1 cellular context compared by ENCODE assay signal in the genomic region with DNA sequence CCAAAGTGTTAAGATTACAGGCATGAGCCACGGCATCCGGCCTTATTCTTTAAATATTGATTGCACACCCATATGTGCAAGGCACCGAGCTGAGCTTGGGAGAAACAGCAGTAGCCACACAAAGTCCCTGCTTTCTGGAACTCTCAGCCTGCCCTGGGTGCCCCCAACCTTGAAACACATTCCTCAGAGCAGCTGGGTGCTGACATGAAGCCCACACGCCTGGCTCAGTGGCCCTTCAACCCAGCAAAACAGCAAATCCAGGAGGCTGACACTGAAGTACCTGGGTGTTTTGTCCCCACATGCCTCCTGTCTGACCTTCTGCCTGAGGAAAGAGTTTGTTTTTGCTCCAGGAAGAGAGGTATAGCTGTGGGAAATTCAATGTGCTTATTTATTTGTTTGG.
A peak's percentile ranks its signal among the peaks of the same experiment; 100 is the strongest.
TF ChIP-seq lines count a peak whose summit lies in the region.

No MANE protein-coding gene starts in this region.

TF ChIP-seq in HepG2, 621 proteins besides CTCF, POLR2A, EP300 and RAD21:
- no peak for TF ChIP-seq ZNF891 (CRISPR knock-in tag; IDR thresholded peaks at IDR 0.05)
- no peak for TF ChIP-seq TFDP1 (CRISPR knock-in tag; IDR thresholded peaks at IDR 0.05; ENCODE audit: borderline replicate concordance)
- TF ChIP-seq, protein P1, sequence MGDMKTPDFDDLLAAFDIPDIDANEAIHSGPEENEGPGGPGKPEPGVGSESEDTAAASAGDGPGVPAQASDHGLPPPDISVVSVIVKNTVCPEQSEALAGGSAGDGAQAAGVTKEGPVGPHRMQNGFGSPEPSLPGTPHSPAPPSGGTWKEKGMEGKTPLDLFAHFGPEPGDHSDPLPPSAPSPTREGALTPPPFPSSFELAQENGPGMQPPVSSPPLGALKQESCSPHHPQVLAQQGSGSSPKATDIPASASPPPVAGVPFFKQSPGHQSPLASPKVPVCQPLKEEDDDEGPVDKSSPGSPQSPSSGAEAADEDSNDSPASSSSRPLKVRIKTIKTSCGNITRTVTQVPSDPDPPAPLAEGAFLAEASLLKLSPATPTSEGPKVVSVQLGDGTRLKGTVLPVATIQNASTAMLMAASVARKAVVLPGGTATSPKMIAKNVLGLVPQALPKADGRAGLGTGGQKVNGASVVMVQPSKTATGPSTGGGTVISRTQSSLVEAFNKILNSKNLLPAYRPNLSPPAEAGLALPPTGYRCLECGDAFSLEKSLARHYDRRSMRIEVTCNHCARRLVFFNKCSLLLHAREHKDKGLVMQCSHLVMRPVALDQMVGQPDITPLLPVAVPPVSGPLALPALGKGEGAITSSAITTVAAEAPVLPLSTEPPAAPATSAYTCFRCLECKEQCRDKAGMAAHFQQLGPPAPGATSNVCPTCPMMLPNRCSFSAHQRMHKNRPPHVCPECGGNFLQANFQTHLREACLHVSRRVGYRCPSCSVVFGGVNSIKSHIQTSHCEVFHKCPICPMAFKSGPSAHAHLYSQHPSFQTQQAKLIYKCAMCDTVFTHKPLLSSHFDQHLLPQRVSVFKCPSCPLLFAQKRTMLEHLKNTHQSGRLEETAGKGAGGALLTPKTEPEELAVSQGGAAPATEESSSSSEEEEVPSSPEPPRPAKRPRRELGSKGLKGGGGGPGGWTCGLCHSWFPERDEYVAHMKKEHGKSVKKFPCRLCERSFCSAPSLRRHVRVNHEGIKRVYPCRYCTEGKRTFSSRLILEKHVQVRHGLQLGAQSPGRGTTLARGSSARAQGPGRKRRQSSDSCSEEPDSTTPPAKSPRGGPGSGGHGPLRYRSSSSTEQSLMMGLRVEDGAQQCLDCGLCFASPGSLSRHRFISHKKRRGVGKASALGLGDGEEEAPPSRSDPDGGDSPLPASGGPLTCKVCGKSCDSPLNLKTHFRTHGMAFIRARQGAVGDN (CRISPR knock-in tag; IDR thresholded peaks at IDR 0.05) = 0 out of 2 replicates have a peak, but pooled peaks have one; percentile 29
- peak; percentile 24; the same call in 1 of the 2 replicates for TF ChIP-seq PATZ1 (CRISPR knock-in tag; IDR thresholded peaks at IDR 0.05)
- TF ChIP-seq MED13 (CRISPR knock-in tag; IDR thresholded peaks at IDR 0.05) = no peak
- no peak for TF ChIP-seq ZNF749 (CRISPR knock-in tag; IDR thresholded peaks at IDR 0.05; ENCODE audit: borderline replicate concordance)
- TF ChIP-seq ZNF7 (CRISPR knock-in tag; IDR thresholded peaks at IDR 0.05) = peak; percentile 44; the same call in 1 of the 2 replicates
- TF ChIP-seq ZNF543 (CRISPR knock-in tag; IDR thresholded peaks at IDR 0.05) = 0 out of 2 replicates have a peak, but pooled peaks have one; percentile 49
- TF ChIP-seq MTF1 (CRISPR knock-in tag; IDR thresholded peaks at IDR 0.05) = no peak
- TF ChIP-seq BCLAF1 (IDR thresholded peaks at IDR 0.05) = no peak
- TF ChIP-seq TEAD3 (CRISPR knock-in tag; optimal IDR thresholded peaks at IDR 0.05; ENCODE audit: borderline replicate concordance) = peak; percentile 53
- no peak for TF ChIP-seq ARID2 (CRISPR knock-in tag; IDR thresholded peaks at IDR 0.05; ENCODE audit: borderline replicate concordance)
- TF ChIP-seq ZNF260 (CRISPR knock-in tag; IDR thresholded peaks at IDR 0.05; ENCODE audit: borderline replicate concordance, low read depth) = no peak
- no peak for TF ChIP-seq NFIB (CRISPR knock-in tag; IDR thresholded peaks at IDR 0.05; ENCODE audit: borderline replicate concordance)
- TF ChIP-seq, protein P2, sequence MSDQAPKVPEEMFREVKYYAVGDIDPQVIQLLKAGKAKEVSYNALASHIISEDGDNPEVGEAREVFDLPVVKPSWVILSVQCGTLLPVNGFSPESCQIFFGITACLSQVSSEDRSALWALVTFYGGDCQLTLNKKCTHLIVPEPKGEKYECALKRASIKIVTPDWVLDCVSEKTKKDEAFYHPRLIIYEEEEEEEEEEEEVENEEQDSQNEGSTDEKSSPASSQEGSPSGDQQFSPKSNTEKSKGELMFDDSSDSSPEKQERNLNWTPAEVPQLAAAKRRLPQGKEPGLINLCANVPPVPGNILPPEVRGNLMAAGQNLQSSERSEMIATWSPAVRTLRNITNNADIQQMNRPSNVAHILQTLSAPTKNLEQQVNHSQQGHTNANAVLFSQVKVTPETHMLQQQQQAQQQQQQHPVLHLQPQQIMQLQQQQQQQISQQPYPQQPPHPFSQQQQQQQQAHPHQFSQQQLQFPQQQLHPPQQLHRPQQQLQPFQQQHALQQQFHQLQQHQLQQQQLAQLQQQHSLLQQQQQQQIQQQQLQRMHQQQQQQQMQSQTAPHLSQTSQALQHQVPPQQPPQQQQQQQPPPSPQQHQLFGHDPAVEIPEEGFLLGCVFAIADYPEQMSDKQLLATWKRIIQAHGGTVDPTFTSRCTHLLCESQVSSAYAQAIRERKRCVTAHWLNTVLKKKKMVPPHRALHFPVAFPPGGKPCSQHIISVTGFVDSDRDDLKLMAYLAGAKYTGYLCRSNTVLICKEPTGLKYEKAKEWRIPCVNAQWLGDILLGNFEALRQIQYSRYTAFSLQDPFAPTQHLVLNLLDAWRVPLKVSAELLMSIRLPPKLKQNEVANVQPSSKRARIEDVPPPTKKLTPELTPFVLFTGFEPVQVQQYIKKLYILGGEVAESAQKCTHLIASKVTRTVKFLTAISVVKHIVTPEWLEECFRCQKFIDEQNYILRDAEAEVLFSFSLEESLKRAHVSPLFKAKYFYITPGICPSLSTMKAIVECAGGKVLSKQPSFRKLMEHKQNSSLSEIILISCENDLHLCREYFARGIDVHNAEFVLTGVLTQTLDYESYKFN (CRISPR knock-in tag; conservative IDR thresholded peaks at IDR 0.05) = no peak
- no peak for TF ChIP-seq MED1 (CRISPR knock-in tag; IDR thresholded peaks at IDR 0.05)
- no peak for TF ChIP-seq ZIK1 (CRISPR knock-in tag; IDR thresholded peaks at IDR 0.05; ENCODE audit: borderline replicate concordance, low read depth)
